9 cellular contexts compared by ENCODE assay signal in the genomic region with DNA sequence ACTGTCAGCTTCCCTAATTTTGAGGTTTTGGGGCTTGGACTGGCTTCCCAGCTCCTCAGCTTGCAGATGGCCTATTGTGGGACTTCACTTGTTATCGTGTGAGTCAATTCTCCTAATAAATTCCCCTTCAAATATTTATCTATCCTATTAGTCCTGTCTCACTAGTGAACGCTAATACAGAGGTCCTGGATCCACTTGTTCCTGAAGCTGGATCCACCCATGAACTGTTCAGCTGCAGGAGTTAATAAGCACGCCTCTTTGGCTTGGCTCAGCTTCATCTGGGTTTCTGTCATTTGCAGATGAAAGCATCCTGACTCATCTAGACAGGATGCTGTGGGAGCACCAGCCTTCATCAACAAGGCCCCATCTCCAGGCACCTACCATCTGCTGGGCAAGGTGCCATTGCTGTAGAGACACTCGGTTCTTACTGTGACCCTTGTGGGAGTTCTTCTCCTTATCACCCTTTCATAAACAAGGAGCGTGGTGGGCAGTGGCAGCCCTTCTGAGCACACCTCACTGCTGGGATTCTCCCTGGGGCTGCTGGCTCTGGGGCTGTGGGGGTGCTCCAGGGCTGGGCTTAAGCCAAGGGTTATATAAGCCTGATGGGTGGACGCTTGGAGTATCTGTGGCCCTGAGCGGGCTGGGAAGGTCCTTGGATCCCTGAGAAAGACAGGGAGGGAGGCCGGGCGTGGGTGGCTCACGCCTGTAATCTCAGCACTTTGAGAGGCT. TPM values are rescaled to one million over a fixed set of nuclear protein-coding genes. Genes with fewer than 3 reads are reported as not detected.
DNase-seq lines count a peak whose midpoint lies in the region; ATAC-seq and TF ChIP-seq lines count a peak whose summit lies in the region.
"Had no signal": no experiment of that assay in that cellular context is flagged by ENCODE, and none has a peak within 500 bp of the region (broad histone marks: within the 10 kb centered on the region; RNA-seq: fewer than 3 reads in every experiment).

No MANE protein-coding gene starts in this region.

- H3K9me3 ChIP-seq in hepatocyte (ENCODE audit: low read depth) (no peaks in the 10 kb centered on the region), aorta (ENCODE audit: control insufficient read depth, low read length) (no peaks in the 10 kb centered on the region), gastrocnemius medialis (no peaks in the 10 kb centered on the region)

- no peak for ATAC-seq in aorta (ENCODE audit: low FRiP score)
- ATAC-seq in GM21576 (IDR thresholded peaks at IDR 0.05; ENCODE audit: unreplicated experiment) = no peak
- ATAC-seq in gastrocnemius medialis = no peak

- H3K27me3 ChIP-seq in hepatocyte = no peaks in the 10 kb centered on the region
- H3K27me3 ChIP-seq in aorta (ENCODE audit: control insufficient read depth in 1 of 2, insufficient read depth in 2 of 2, low read length in 1 of 2) = no peaks in the 10 kb centered on the region
- no peaks in the 10 kb centered on the region for H3K27me3 ChIP-seq in gastrocnemius medialis

- no peaks in the 10 kb centered on the region for H3K36me3 Mint-ChIP-seq in activated naive CD8-positive, alpha-beta T cell

- H3K27ac ChIP-seq in hepatocyte (no peak overlapping the region), aorta (ENCODE audit: low read depth in 1 of 2, low read length in 2 of 2) (no peak overlapping the region), gastrocnemius medialis (no peak overlapping the region)

- no peaks in the 10 kb centered on the region for H3K27me3 Mint-ChIP-seq in activated naive CD8-positive, alpha-beta T cell

- TF ChIP-seq CTCF in hepatocyte (IDR thresholded peaks at IDR 0.05; ENCODE audit: poor library complexity) (no peak), gastrocnemius medialis (IDR thresholded peaks at IDR 0.05 in 4 of 5, conservative IDR thresholded peaks at IDR 0.05 in 1 of 5) (no peak)

- no peak overlapping the region for H3K4me3 ChIP-seq in hepatocyte
- H3K4me3 ChIP-seq in aorta (ENCODE audit: low read length in 2 of 2) = no peak overlapping the region
- H3K4me3 ChIP-seq in gastrocnemius medialis = no peak overlapping the region

- H3K4me2 ChIP-seq in hepatocyte = no peak overlapping the region

- no peaks in the 10 kb centered on the region for H3K9me2 ChIP-seq in hepatocyte (replicated peaks; ENCODE audit: insufficient read depth)

- H3K9me3 Mint-ChIP-seq in activated naive CD8-positive, alpha-beta T cell (ENCODE audit: low read depth) = no peaks in the 10 kb centered on the region

- no peak overlapping the region for H2AFZ ChIP-seq in hepatocyte

- intact Hi-C loops in aorta (cut with DNase I) (no loop called here), gastrocnemius medialis (cut with DNase I; ENCODE audit: low total_unique reads) (no loop called here)

- H3K4me1 Mint-ChIP-seq in activated naive CD8-positive, alpha-beta T cell (ENCODE audit: low read depth) = peaks cover 51% of the 10 kb centered on the region

- 82% methylated on average over 10 of the region's 10 CpGs for WGBS in hepatocyte (ENCODE audit: low lambda C conversion rate, missing lambda C conversion rate)
- 66 to 77% methylated on average over 10 of the region's 10 CpGs for whole genome bisulfite sequencing in aorta, 2 donors

- H3K79me2 ChIP-seq in hepatocyte = no peaks in the 10 kb centered on the region

- TF ChIP-seq POLR2A in gastrocnemius medialis (IDR thresholded peaks at IDR 0.05) = no peak

- DNase-seq in GM04504 (ENCODE audit: low read depth) (peak; percentile 73), T-helper 9 cell (peak; percentile 38), hepatocyte (ENCODE audit: low spot score) (no peak), aorta (no peak), gastrocnemius medialis (no peak)
- DNase-seq in stimulated activated CD4-positive, alpha-beta T cell treated with anti-CD3 and anti-CD28 coated beads, Interleukin-1b, Interleukin-23, amount 100 ng/mL, for 48 hours = peak; percentile 86
- DNase-seq: NCI-H1092 had no signal

- no peaks in the 10 kb centered on the region for H4K20me1 ChIP-seq in hepatocyte (ENCODE audit: insufficient read depth, poor library complexity, severe bottlenecking)

- H3K27ac Mint-ChIP-seq in activated naive CD8-positive, alpha-beta T cell = peak overlapping the region; percentile 98

- H3K4me1 ChIP-seq in hepatocyte (ENCODE audit: insufficient read depth) (no peaks in the 10 kb centered on the region), aorta (ENCODE audit: control insufficient read depth in 1 of 2, insufficient read depth in 2 of 2, low read length in 2 of 2) (no peaks in the 10 kb centered on the region), gastrocnemius medialis (no peaks in the 10 kb centered on the region)

- in situ Hi-C loops in gastrocnemius medialis (cut with MboI; ENCODE audit: low sequenced_read_pairs in 4 of 4) = no loop called here

- no peaks in the 10 kb centered on the region for H3K36me3 ChIP-seq in hepatocyte (replicated peaks; ENCODE audit: insufficient read depth, low read depth)
- H3K36me3 ChIP-seq in aorta (ENCODE audit: control insufficient read depth in 1 of 2, insufficient read depth in 2 of 2, low read length in 1 of 2) = no peaks in the 10 kb centered on the region
- H3K36me3 ChIP-seq in gastrocnemius medialis = no peaks in the 10 kb centered on the region

- H3K4me3 Mint-ChIP-seq in activated naive CD8-positive, alpha-beta T cell = peak overlapping the region; percentile 81

RNA-seq across cellular contexts. Expression of a gene that starts 23.2 kb away (rescaled TPM):
- 1.00 and 3.9 TPM in 2 replicates for total RNA-seq in hepatocyte
- polyA plus RNA-seq in hepatocyte = 2.4 and 6.9 TPM in 2 replicates
- total RNA-seq in aorta = 10 to 100 TPM; 16.7 to 17.8 TPM
- polyA plus RNA-seq in aorta = 100 to 1,000 TPM in 1 of 2 donors, 1 to 10 TPM in 1; 9.0 to 155 TPM
- total RNA-seq in gastrocnemius medialis = under 1 TPM in 2 of 4 donors, not detected in 2; 0.31 to 0.49 TPM

RNA-seq across cellular contexts. Expression of a gene that starts 33.5 kb away (rescaled TPM):
- total RNA-seq in hepatocyte = 36.6 and 42.8 TPM in 2 replicates
- 140 and 146 TPM in 2 replicates for polyA plus RNA-seq in hepatocyte
- total RNA-seq in aorta = 10 to 100 TPM; 20.9 to 25.1 TPM
- polyA plus RNA-seq in aorta = 100 to 1,000 TPM in 1 of 2 donors, 10 to 100 TPM in 1; 11.8 to 112 TPM
- 10 to 100 TPM; 12.7 to 26.0 (median 23.4) TPM for total RNA-seq in gastrocnemius medialis

RNA-seq across cellular contexts. Expression of a gene that starts 57.3 kb away (rescaled TPM):
- 17.3 and 17.4 TPM in 2 replicates for total RNA-seq in hepatocyte
- polyA plus RNA-seq in hepatocyte = 19.7 and 22.3 TPM in 2 replicates
- 10 to 100 TPM; 21.5 to 38.5 TPM for total RNA-seq in aorta
- polyA plus RNA-seq in aorta = 10 to 100 TPM in 1 of 2 donors, 1 to 10 TPM in 1; 6.9 to 37.7 TPM
- total RNA-seq in gastrocnemius medialis = 10 to 100 TPM; 10.3 to 18.5 (median 14.2) TPM

Comparison
In these comparisons a context has a peak if more than half of its experiments do, and no peak if none do; other contexts are left out.
1. DNase-seq: peak in GM04504 (single experiment), T-helper 9 cell (single experiment) and stimulated activated CD4-positive, alpha-beta T cell treated with anti-CD3 and anti-CD28 coated beads, Interleukin-1b, Interleukin-23, amount 100 ng/mL, for 48 hours (single experiment); none in hepatocyte (single experiment), aorta (0 of 2) and gastrocnemius medialis (0 of 2).